In genomic region chr9:137451264-137451975, GRCh38 we compare ENCODE assay signal across 9 cellular contexts. TPM values are rescaled to one million over a fixed set of nuclear protein-coding genes. Genes with fewer than 3 reads are reported as not detected.
"Had no signal": no experiment of that assay in that cellular context is flagged by ENCODE, and none has a peak within 500 bp of the region (broad histone marks: within the 10 kb centered on the region; RNA-seq: fewer than 3 reads in every experiment).

No MANE protein-coding gene starts in this region.

RNA-seq across cellular contexts. Expression of gene ENTPD8, which starts 10.3 kb away (rescaled TPM):
- total RNA-seq: activated B cell treated with CpG ODN at 0.5 μM for 24 hours; activated naive CD4-positive, alpha-beta T cell treated with anti-CD3 and anti-CD28 coated beads, Interleukin-2, amount 50 U/mL, for 72 hours; aorta; esophagus muscularis mucosa; foreskin keratinocyte; heart left ventricle; kidney epithelial cell; sciatic nerve; T-cell had no signal
- polyA plus RNA-seq: foreskin keratinocyte, heart left ventricle had no signal
